Comparison of ENCODE assay signal across 8 cellular contexts in the genomic region with DNA sequence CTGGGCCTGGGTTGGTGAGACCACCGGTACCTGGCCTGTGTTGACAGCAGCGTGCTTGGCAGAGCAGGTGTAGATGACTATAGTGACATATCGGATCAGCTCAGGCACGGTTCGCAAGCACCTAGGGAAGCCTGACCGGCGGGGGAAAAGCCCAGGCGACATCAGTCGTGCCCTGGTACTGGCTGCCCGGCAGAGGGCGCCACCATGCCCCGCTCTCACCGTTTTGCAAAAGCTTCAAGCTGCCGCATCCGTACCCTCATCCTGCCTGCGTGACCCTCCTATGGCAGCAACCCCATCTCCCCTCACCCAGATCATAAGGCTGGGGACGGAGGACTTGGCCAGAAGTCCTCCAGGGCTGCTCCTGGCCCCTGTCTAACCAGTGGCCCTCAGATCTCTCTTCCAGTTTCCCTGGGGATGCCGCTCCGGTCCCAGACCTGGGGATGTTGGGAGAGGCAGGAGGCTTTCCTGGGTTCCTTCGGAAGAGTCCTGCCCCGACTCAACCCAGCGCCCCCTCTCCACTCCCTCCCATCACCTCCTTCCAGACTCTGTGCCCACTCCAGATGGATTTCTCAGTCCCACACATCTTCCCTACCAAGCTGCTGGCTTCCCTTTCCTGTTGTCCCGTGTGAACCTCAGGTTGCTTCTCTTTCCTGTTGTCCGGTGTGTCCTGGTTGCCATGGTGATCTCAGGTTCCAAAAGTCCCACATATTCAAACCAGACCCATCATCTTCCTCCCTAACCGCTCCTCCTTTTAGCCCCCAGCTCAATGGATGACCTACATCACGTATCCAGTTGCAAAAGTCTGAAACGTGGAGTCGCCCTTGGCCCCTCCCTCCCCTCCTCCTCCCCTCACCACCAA. TPM values are rescaled to one million over a fixed set of nuclear protein-coding genes. Genes with fewer than 3 reads are reported as not detected.
DNase-seq lines count a peak whose midpoint lies in the region.

No MANE protein-coding gene starts in this region.

- no peaks in the 10 kb centered on the region for H3K9me3 Mint-ChIP-seq in activated naive CD4-positive, alpha-beta T cell treated with anti-CD3 and anti-CD28 coated beads, Interleukin-2, amount 10 ng/mL, durations not matched to agents 7 days and 5 days

- H3K27ac ChIP-seq in SJSA1 = no peak overlapping the region

- CTCF ChIA-PET in activated naive CD4-positive, alpha-beta T cell treated with anti-CD3 and anti-CD28 coated beads, Interleukin-2, amount 10 ng/mL, durations not matched to agents 7 days and 5 days (lab: Charles Lee) = interaction anchor here (0.7 to 7.7 kb wide), 26 partner anchors 8 to 673 kb away, joined by 3 to 134 read pairs (median 4); a partner anchor contains a TSS

- no peaks in the 10 kb centered on the region for H3K36me3 ChIP-seq in SJSA1

- H3K9me3 ChIP-seq in SJSA1 (replicated peaks) = no peaks in the 10 kb centered on the region

- peaks cover 30% of the 10 kb centered on the region for H3K4me1 Mint-ChIP-seq in activated naive CD4-positive, alpha-beta T cell treated with anti-CD3 and anti-CD28 coated beads, Interleukin-2, amount 10 ng/mL, durations not matched to agents 7 days and 5 days

- DNase-seq in EL = peak; percentile 62
- peak; percentile 87 for DNase-seq in HuH-7.5 (ENCODE audit: low spot score)
- peak; percentile 39 to 70 for DNase-seq in SJSA1 (ENCODE audit: low read depth in 1 of 2, low spot score in 2 of 2)
- peak; percentile 89 for DNase-seq in activated naive CD4-positive, alpha-beta T cell treated with anti-CD3 and anti-CD28 coated beads, Interleukin-2, amount 10 ng/mL, durations not matched to agents 7 days and 5 days
- DNase-seq in cardiac septum (ENCODE audit: low spot score) = peak; percentile 84
- DNase-seq in renal cortical epithelial cell (ENCODE audit: low read depth) = peak; percentile 48
- DNase-seq in occipital lobe (lab: John Stamatoyannopoulos, UW) = no peak
- DNase-seq in amniotic stem cell (lab: John Stamatoyannopoulos, UW) = no peak

- peaks cover 89% of the 10 kb centered on the region for H3K27me3 Mint-ChIP-seq in activated naive CD4-positive, alpha-beta T cell treated with anti-CD3 and anti-CD28 coated beads, Interleukin-2, amount 10 ng/mL, durations not matched to agents 7 days and 5 days

- H3K27me3 ChIP-seq in SJSA1 (replicated peaks) = peaks cover 55% of the 10 kb centered on the region

- no peaks in the 10 kb centered on the region for H3K36me3 Mint-ChIP-seq in activated naive CD4-positive, alpha-beta T cell treated with anti-CD3 and anti-CD28 coated beads, Interleukin-2, amount 10 ng/mL, durations not matched to agents 7 days and 5 days

- peak overlapping the region; percentile 21 for H3K27ac Mint-ChIP-seq in activated naive CD4-positive, alpha-beta T cell treated with anti-CD3 and anti-CD28 coated beads, Interleukin-2, amount 10 ng/mL, durations not matched to agents 7 days and 5 days

- no peak overlapping the region for H3K4me3 ChIP-seq in SJSA1

- peaks cover 5% of the 10 kb centered on the region for H3K4me1 ChIP-seq in SJSA1 (replicated peaks)

- H3K4me3 Mint-ChIP-seq in activated naive CD4-positive, alpha-beta T cell treated with anti-CD3 and anti-CD28 coated beads, Interleukin-2, amount 10 ng/mL, durations not matched to agents 7 days and 5 days = peak overlapping the region; percentile 65

- intact Hi-C loops in cardiac septum (cut with DNase I) = no loop called here

RNA-seq across cellular contexts. Expression of a gene that starts 13.7 kb away (rescaled TPM):
- not detected in 2 replicates for total RNA-seq in SJSA1 (2014; rRNA removed; shearing (Covaris generic))
- total RNA-seq in cardiac septum = not detected
- not detected in 2 replicates for total RNA-seq in renal cortical epithelial cell
- total RNA-seq in occipital lobe = 1.4 TPM

RNA-seq across cellular contexts. Expression of a gene that starts 35.0 kb away (rescaled TPM):
- total RNA-seq in SJSA1 (2014; rRNA removed; shearing (Covaris generic)) = not detected in 2 replicates
- total RNA-seq in cardiac septum (not detected), renal cortical epithelial cell (0.20 and 2.1 TPM in 2 replicates), occipital lobe (0.16 TPM)

RNA-seq across cellular contexts. Expression of a gene that starts 44.5 kb away (rescaled TPM):
- not detected in 2 replicates for total RNA-seq in SJSA1 (2014; rRNA removed; shearing (Covaris generic))
- total RNA-seq in cardiac septum = not detected
- total RNA-seq in renal cortical epithelial cell = 0.17 TPM in 1 of 2 replicates, not detected in the other
- total RNA-seq in occipital lobe = 0.47 TPM

RNA-seq across cellular contexts. Expression of a gene that starts 50.0 kb away (rescaled TPM):
- total RNA-seq in SJSA1 (2014; rRNA removed; shearing (Covaris generic)) = not detected in 2 replicates
- 0.65 TPM for total RNA-seq in cardiac septum
- not detected in 2 replicates for total RNA-seq in renal cortical epithelial cell
- 0.31 TPM for total RNA-seq in occipital lobe

Comparison
In these comparisons a context has a peak if more than half of its experiments do, and no peak if none do; other contexts are left out.
1. DNase-seq: peak in EL (single experiment), HuH-7.5 (single experiment), SJSA1 (2 of 2), activated naive CD4-positive, alpha-beta T cell treated with anti-CD3 and anti-CD28 coated beads, Interleukin-2, amount 10 ng/mL, durations not matched to agents 7 days and 5 days (single experiment), cardiac septum (single experiment) and renal cortical epithelial cell (single experiment); none in occipital lobe (single experiment) and amniotic stem cell (single experiment).